ENCODE assay signal across 8 cellular contexts in genomic region chr17:82244413-82245140, GRCh38. TPM values are rescaled to one million over a fixed set of nuclear protein-coding genes. Genes with fewer than 3 reads are reported as not detected.
DNase-seq lines count a peak whose midpoint lies in the region; ATAC-seq and TF ChIP-seq lines count a peak whose summit lies in the region.

No MANE protein-coding gene starts in this region.

- H3K36me3 Mint-ChIP-seq in activated T-cell treated with anti-CD3 and anti-CD28 coated beads, Interleukin-2, amount 50 U/mL, for 4 hours (ENCODE audit: insufficient read depth): peaks cover 33% of the 10 kb centered on the region

- H3K9me3 Mint-ChIP-seq in activated T-cell treated with anti-CD3 and anti-CD28 coated beads, Interleukin-2, amount 50 U/mL, for 4 hours: no peaks in the 10 kb centered on the region

- peaks cover 77% of the 10 kb centered on the region for H3K36me3 ChIP-seq in RWPE2 (ENCODE audit: low read depth)
- peaks cover 7% of the 10 kb centered on the region for H3K36me3 ChIP-seq in smooth muscle cell (ENCODE audit: low read depth)

- 94% methylated on average over 39 of the region's 39 CpGs for WGBS in smooth muscle cell (ENCODE audit: low lambda C conversion rate)

- H4K20me1 ChIP-seq in smooth muscle cell (ENCODE audit: low read depth): peaks cover 100% of the 10 kb centered on the region

- peaks cover 39% of the 10 kb centered on the region for H3K4me1 Mint-ChIP-seq in activated T-cell treated with anti-CD3 and anti-CD28 coated beads, Interleukin-2, amount 50 U/mL, for 4 hours (ENCODE audit: low read depth)

- DNase-seq in activated T-cell treated with anti-CD3 and anti-CD28 coated beads, Interleukin-2, amount 50 U/mL, for 1 hour: peak; percentile 52
- no peak for DNase-seq in activated T-cell treated with anti-CD3 and anti-CD28 coated beads, Interleukin-2, amount 50 U/mL, for 4 hours
- peak; percentile 73 for DNase-seq in RWPE2 (ENCODE audit: low spot score)
- no peak for DNase-seq in epithelial cell of proximal tubule (ENCODE audit: low read depth)
- DNase-seq in smooth muscle cell (lab: John Stamatoyannopoulos, UW; ENCODE audit: unreplicated experiment): no peak

- TF ChIP-seq CTCF in RWPE2 (IDR thresholded peaks at IDR 0.05; ENCODE audit: poor library complexity, severe bottlenecking) (peak; percentile 61), epithelial cell of proximal tubule (conservative IDR thresholded peaks at IDR 0.05; ENCODE audit: low read depth, low read length) (peak; percentile 36), smooth muscle cell (IDR thresholded peaks at IDR 0.05; ENCODE audit: borderline replicate concordance, insufficient read depth, poor library complexity, severe bottlenecking) (peak; percentile 24)

- ATAC-seq in activated T-cell treated with anti-CD3 and anti-CD28 coated beads, Interleukin-2, amount 50 U/mL, for 4 hours: no peak
- ATAC-seq in RWPE2 (ENCODE audit: low read depth) (no peak), HG02678 (IDR thresholded peaks at IDR 0.05; ENCODE audit: unreplicated experiment) (no peak), HG03280 (IDR thresholded peaks at IDR 0.05; ENCODE audit: unreplicated experiment) (no peak), GM19452 (IDR thresholded peaks at IDR 0.05; ENCODE audit: unreplicated experiment) (no peak)

- H3K79me2 ChIP-seq in smooth muscle cell (ENCODE audit: low read depth): peaks cover 6% of the 10 kb centered on the region

- H3K4me3 ChIP-seq in RWPE2 (ENCODE audit: severe bottlenecking) (no peak overlapping the region), epithelial cell of proximal tubule (ENCODE audit: low read depth, low read length) (no peak overlapping the region), smooth muscle cell (no peak overlapping the region)

- no peak overlapping the region for H2AFZ ChIP-seq in smooth muscle cell (ENCODE audit: low read depth)

- H3K27me3 ChIP-seq in RWPE2 (ENCODE audit: insufficient read depth, poor library complexity, severe bottlenecking) (no peaks in the 10 kb centered on the region), smooth muscle cell (ENCODE audit: low read depth) (no peaks in the 10 kb centered on the region)

- H3K4me1 ChIP-seq in RWPE2 (ENCODE audit: insufficient read depth, poor library complexity, severe bottlenecking) (peaks cover 63% of the 10 kb centered on the region), smooth muscle cell (ENCODE audit: low read depth) (no peaks in the 10 kb centered on the region)

- no peaks in the 10 kb centered on the region for H3K9me3 ChIP-seq in RWPE2 (ENCODE audit: severe bottlenecking)
- H3K9me3 ChIP-seq in smooth muscle cell (replicated peaks; ENCODE audit: low read depth): no peaks in the 10 kb centered on the region

- H3F3A ChIP-seq in smooth muscle cell (ENCODE audit: low read depth): peaks cover 53% of the 10 kb centered on the region

- H3K27me3 Mint-ChIP-seq in activated T-cell treated with anti-CD3 and anti-CD28 coated beads, Interleukin-2, amount 50 U/mL, for 4 hours (ENCODE audit: low read depth): no peaks in the 10 kb centered on the region

- H3K4me3 Mint-ChIP-seq in activated T-cell treated with anti-CD3 and anti-CD28 coated beads, Interleukin-2, amount 50 U/mL, for 4 hours: no peak overlapping the region

- no peak overlapping the region for H3K4me2 ChIP-seq in smooth muscle cell

- no peak overlapping the region for H3K9ac ChIP-seq in smooth muscle cell (ENCODE audit: low read depth)

- H3K27ac ChIP-seq in RWPE2 (ENCODE audit: poor library complexity, severe bottlenecking): peak overlapping the region; percentile 91
- H3K27ac ChIP-seq in smooth muscle cell (ENCODE audit: low read depth): no peak overlapping the region

RNA-seq across cellular contexts. Expression of gene SLC16A3, which starts 15.7 kb away (rescaled TPM):
- 10 to 100 TPM; 22.0 to 31.5 (median 26.3) TPM for total RNA-seq in activated T-cell treated with anti-CD3 and anti-CD28 coated beads, Interleukin-2, amount 50 U/mL, for 4 hours
- total RNA-seq in epithelial cell of proximal tubule (169 and 190 TPM in 2 replicates), smooth muscle cell (151 and 180 TPM in 2 replicates)
- 83.3 and 96.1 TPM in 2 replicates for polyA plus RNA-seq in smooth muscle cell

RNA-seq across cellular contexts. Expression of gene CSNK1D, which starts 28.9 kb away (rescaled TPM):
- 100 to 1,000 TPM; 152 to 170 (median 164) TPM for total RNA-seq in activated T-cell treated with anti-CD3 and anti-CD28 coated beads, Interleukin-2, amount 50 U/mL, for 4 hours
- 32.0 and 54.1 TPM in 2 replicates for total RNA-seq in epithelial cell of proximal tubule
- 51.6 and 75.3 TPM in 2 replicates for total RNA-seq in smooth muscle cell
- 135 and 172 TPM in 2 replicates for polyA plus RNA-seq in smooth muscle cell

RNA-seq across cellular contexts. Expression of gene CCDC57, which starts 31.9 kb away (rescaled TPM):
- 10 to 100 TPM; 48.9 to 64.6 (median 60.5) TPM for total RNA-seq in activated T-cell treated with anti-CD3 and anti-CD28 coated beads, Interleukin-2, amount 50 U/mL, for 4 hours
- 10.5 and 10.8 TPM in 2 replicates for total RNA-seq in epithelial cell of proximal tubule
- total RNA-seq in smooth muscle cell: 11.4 and 18.3 TPM in 2 replicates
- polyA plus RNA-seq in smooth muscle cell: 23.1 and 34.6 TPM in 2 replicates

Comparison
In these comparisons a context has a peak if more than half of its experiments do, and no peak if none do; other contexts are left out.
1. DNase-seq: peak in activated T-cell treated with anti-CD3 and anti-CD28 coated beads, Interleukin-2, amount 50 U/mL, for 1 hour (single experiment) and RWPE2 (single experiment); none in activated T-cell treated with anti-CD3 and anti-CD28 coated beads, Interleukin-2, amount 50 U/mL, for 4 hours (single experiment), epithelial cell of proximal tubule (single experiment) and smooth muscle cell (single experiment).
2. Peak in every context shown above with its lines, with median percentiles within 50 percentile points of each other: CTCF ChIP-seq.